ENCODE assay signal across 8 cellular contexts in genomic region chr17:7932949-7933348, GRCh38. TPM values are rescaled to one million over a fixed set of nuclear protein-coding genes. Genes with fewer than 3 reads are reported as not detected.
DNase-seq lines count a peak whose midpoint lies in the region; ATAC-seq and TF ChIP-seq lines count a peak whose summit lies in the region.

No MANE protein-coding gene starts in this region.

- TF ChIP-seq CTCF in C4-2B (conservative IDR thresholded peaks at IDR 0.05) (no peak), chondrocyte (IDR thresholded peaks at IDR 0.05) (peak; percentile 46), thyroid gland (IDR thresholded peaks at IDR 0.05) (peak in 1 of 6 experiments; percentile 8)

- H3K4me3 Mint-ChIP-seq in chondrocyte (ENCODE audit: unreplicated experiment), result peak overlapping the region; percentile 100

- H3K9me3 Mint-ChIP-seq in chondrocyte (ENCODE audit: low read depth), result no peaks in the 10 kb centered on the region

- WGBS in thyroid gland, 2 donors, result 13 to 20% methylated on average over 16 of the region's 16 CpGs

- peak overlapping the region; percentile 77 for H3K4me3 ChIP-seq in H7 (ENCODE audit: insufficient read depth, low read depth, low read length)
- peak overlapping the region; percentile 56 to 61 (median 57) for H3K4me3 ChIP-seq in thyroid gland (replicated peaks in 1 of 3)

- H3K36me3 ChIP-seq in H7 (replicated peaks; ENCODE audit: control insufficient read depth, insufficient read depth, low read length) (peaks cover 3% of the 10 kb centered on the region), thyroid gland (peaks cover 9 to 15% of the 10 kb centered on the region in 2 donors)

- H3K4me1 Mint-ChIP-seq in chondrocyte (ENCODE audit: low read depth), result peaks cover 52% of the 10 kb centered on the region

- peak; percentile 67 for DNase-seq in H7
- DNase-seq in SIG-M5 (lab: John Stamatoyannopoulos, UW), result peak; percentile 44
- no peak for DNase-seq in chondrocyte (ENCODE audit: low spot score)
- DNase-seq in lung microvascular endothelial cell (ENCODE audit: low read depth in 2 of 2), result peak; percentile 20 to 71
- peak; percentile 27 to 34 for DNase-seq in thyroid gland

- peak overlapping the region; percentile 98 for H3K27ac Mint-ChIP-seq in chondrocyte (ENCODE audit: unreplicated experiment)

- intact Hi-C loops in thyroid gland (cut with DNase I), result no loop called here

- H3K27me3 Mint-ChIP-seq in chondrocyte (ENCODE audit: low read depth), result peaks cover 2% of the 10 kb centered on the region

- H3K9me3 ChIP-seq in thyroid gland, result no peaks in the 10 kb centered on the region

- H3K27me3 ChIP-seq in H7 (ENCODE audit: control insufficient read depth, insufficient read depth, low read length), result peaks cover 52% of the 10 kb centered on the region
- H3K27me3 ChIP-seq in thyroid gland, result no peaks in the 10 kb centered on the region

- peaks cover 15% of the 10 kb centered on the region for H3K36me3 Mint-ChIP-seq in chondrocyte (ENCODE audit: low read depth)

- H3K4me1 ChIP-seq in thyroid gland, result peaks cover 20 to 23% of the 10 kb centered on the region in 2 donors

- ATAC-seq in HG03045 (IDR thresholded peaks at IDR 0.05; ENCODE audit: unreplicated experiment) (no peak), GM21529 (IDR thresholded peaks at IDR 0.05; ENCODE audit: unreplicated experiment) (no peak)

- TF ChIP-seq POLR2A in thyroid gland (IDR thresholded peaks at IDR 0.05), result no peak

- H3K27ac ChIP-seq in C4-2B, result peak overlapping the region; percentile 86
- H3K27ac ChIP-seq in thyroid gland, result no peak overlapping the region

RNA-seq across cellular contexts. Expression of gene CNTROB, which starts 0.9 kb away (rescaled TPM):
- total RNA-seq in H7 (2014; rRNA removed; shearing (Covaris generic)), result 5.5 and 6.8 TPM in 2 replicates
- total RNA-seq in chondrocyte, result 28.7 to 29.2 TPM (median 29.2 TPM) in 3 replicates
- total RNA-seq in lung microvascular endothelial cell, result 10.5 and 11.9 TPM in 2 replicates
- 10 to 100 TPM; 21.0 to 35.9 (median 28.0) TPM for total RNA-seq in thyroid gland

RNA-seq across cellular contexts. Expression of gene TRAPPC1, which starts 1.2 kb away (rescaled TPM):
- 8.1 and 12.0 TPM in 2 replicates for total RNA-seq in H7 (2014; rRNA removed; shearing (Covaris generic))
- 113 to 135 TPM (median 121 TPM) in 3 replicates for total RNA-seq in chondrocyte
- 48.8 and 54.7 TPM in 2 replicates for total RNA-seq in lung microvascular endothelial cell
- 10 to 100 TPM; 40.2 to 59.0 (median 53.4) TPM for total RNA-seq in thyroid gland

RNA-seq across cellular contexts. Expression of gene KCNAB3, which starts 3.3 kb away (rescaled TPM):
- 0.37 TPM in 1 of 2 replicates, not detected in the other for total RNA-seq in H7 (2014; rRNA removed; shearing (Covaris generic))
- 1.9 to 3.2 TPM (median 2.3 TPM) in 3 replicates for total RNA-seq in chondrocyte
- total RNA-seq in lung microvascular endothelial cell, result 0.22 and 0.40 TPM in 2 replicates
- 1 to 10 TPM in 2 of 4 donors, under 1 TPM in 2; 0.40 to 3.7 (median 1.5) TPM for total RNA-seq in thyroid gland

RNA-seq across cellular contexts. Expression of gene RNF227, which starts 16.9 kb away (rescaled TPM):
- total RNA-seq in H7 (2014; rRNA removed; shearing (Covaris generic)), result 0.17 and 2.0 TPM in 2 replicates
- 1.6 to 2.2 TPM (median 1.8 TPM) in 3 replicates for total RNA-seq in chondrocyte
- total RNA-seq in lung microvascular endothelial cell, result 0.44 and 0.79 TPM in 2 replicates
- 1 to 10 TPM; 1.1 to 4.3 (median 2.2) TPM for total RNA-seq in thyroid gland

RNA-seq across cellular contexts. Expression of gene CHD3, which starts 44.4 kb away (rescaled TPM):
- total RNA-seq in H7 (2014; rRNA removed; shearing (Covaris generic)), result 30.1 TPM in 2 replicates
- 129 to 138 TPM (median 134 TPM) in 3 replicates for total RNA-seq in chondrocyte
- 58.0 and 58.7 TPM in 2 replicates for total RNA-seq in lung microvascular endothelial cell
- total RNA-seq in thyroid gland, result 100 to 1,000 TPM in 1 of 4 donors, 10 to 100 TPM in 3; 78.9 to 117 (median 91.4) TPM
